In the genomic region with DNA sequence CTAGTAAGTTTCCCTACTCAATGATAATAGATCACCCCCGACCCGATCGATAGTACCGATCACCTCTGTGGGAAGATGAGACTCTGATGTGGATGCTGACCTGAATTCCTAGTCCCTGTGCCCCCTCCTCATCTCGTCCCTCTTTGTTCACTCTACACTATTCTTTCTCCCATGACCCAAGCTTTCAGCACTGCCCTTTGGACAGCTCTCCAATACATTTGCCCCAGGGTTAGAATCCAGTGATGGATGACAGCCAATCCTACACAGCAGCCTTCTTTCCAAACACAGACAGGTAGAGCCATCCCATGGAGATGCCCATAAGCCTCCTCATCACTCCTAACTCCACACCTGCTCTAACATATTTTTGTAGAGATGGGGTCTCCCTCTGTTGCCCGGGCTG, we compare ENCODE assay signal across 1 cellular context.
TF ChIP-seq lines count a peak whose summit lies in the region.

No MANE protein-coding gene starts in this region.

TF ChIP-seq in GM23338, 12 proteins besides CTCF, POLR2A, EP300 and RAD21 (continued from another document):
- no peak for TF ChIP-seq ZNF462 (CRISPR knock-in tag; IDR thresholded peaks at IDR 0.05)
- TF ChIP-seq CREB1 (CRISPR knock-in tag; IDR thresholded peaks at IDR 0.05; ENCODE audit: low read depth), result no peak
- TF ChIP-seq, protein P1, sequence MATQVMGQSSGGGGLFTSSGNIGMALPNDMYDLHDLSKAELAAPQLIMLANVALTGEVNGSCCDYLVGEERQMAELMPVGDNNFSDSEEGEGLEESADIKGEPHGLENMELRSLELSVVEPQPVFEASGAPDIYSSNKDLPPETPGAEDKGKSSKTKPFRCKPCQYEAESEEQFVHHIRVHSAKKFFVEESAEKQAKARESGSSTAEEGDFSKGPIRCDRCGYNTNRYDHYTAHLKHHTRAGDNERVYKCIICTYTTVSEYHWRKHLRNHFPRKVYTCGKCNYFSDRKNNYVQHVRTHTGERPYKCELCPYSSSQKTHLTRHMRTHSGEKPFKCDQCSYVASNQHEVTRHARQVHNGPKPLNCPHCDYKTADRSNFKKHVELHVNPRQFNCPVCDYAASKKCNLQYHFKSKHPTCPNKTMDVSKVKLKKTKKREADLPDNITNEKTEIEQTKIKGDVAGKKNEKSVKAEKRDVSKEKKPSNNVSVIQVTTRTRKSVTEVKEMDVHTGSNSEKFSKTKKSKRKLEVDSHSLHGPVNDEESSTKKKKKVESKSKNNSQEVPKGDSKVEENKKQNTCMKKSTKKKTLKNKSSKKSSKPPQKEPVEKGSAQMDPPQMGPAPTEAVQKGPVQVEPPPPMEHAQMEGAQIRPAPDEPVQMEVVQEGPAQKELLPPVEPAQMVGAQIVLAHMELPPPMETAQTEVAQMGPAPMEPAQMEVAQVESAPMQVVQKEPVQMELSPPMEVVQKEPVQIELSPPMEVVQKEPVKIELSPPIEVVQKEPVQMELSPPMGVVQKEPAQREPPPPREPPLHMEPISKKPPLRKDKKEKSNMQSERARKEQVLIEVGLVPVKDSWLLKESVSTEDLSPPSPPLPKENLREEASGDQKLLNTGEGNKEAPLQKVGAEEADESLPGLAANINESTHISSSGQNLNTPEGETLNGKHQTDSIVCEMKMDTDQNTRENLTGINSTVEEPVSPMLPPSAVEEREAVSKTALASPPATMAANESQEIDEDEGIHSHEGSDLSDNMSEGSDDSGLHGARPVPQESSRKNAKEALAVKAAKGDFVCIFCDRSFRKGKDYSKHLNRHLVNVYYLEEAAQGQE (IDR thresholded peaks at IDR 0.05; ENCODE audit: unreplicated experiment), result peak; percentile 77
